8 cellular contexts compared by ENCODE assay signal in the genomic region with DNA sequence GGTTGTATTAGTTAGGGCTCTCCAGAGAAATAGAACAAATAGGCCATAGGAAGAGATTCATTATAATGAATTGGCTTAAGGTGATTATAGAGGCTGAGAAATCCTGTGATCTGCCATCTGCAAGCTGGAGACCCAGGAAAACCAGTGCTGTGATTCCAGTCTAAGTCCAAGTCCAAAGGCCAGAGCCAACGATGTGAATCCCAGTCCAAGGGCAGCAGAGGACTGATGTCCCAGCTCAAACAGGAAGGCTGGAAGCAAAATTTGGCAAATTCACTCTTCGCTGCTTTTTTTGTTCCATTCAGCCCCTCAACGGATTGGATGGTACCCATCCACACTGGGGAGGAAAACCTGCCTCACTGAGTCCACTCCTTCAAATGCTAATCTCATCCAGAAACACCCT.
"Had no signal": no experiment of that assay in that cellular context is flagged by ENCODE, and none has a peak within 500 bp of the region (broad histone marks: within the 10 kb centered on the region; RNA-seq: fewer than 3 reads in every experiment).

No MANE protein-coding gene starts in this region.

- H3K4me3 Mint-ChIP-seq: HFFc6 had no signal

- DNase-seq: GM23248, GOT3, H7, HFFc6 had no signal

- H3K27ac ChIP-seq: GM23248 had no signal

- H3K4me3 ChIP-seq: GM23248, HAP-1, K562 had no signal

- H3K9me3 Mint-ChIP-seq: HFFc6 had no signal

- FAIRE-seq: HTR-8/SVneo, K562 had no signal

- H3K9me3 ChIP-seq: HAP-1 had no signal

- H3K27ac Mint-ChIP-seq: HFFc6 had no signal

- H3K4me1 ChIP-seq: HAP-1 had no signal

- ATAC-seq: HCT116, K562 had no signal

- H3K9ac ChIP-seq: GM23248 had no signal

- H2AFZ ChIP-seq: GM23248 had no signal

- H3K36me3 ChIP-seq: HAP-1 had no signal
